ENCODE assay signal across 1 cellular context in the genomic region with DNA sequence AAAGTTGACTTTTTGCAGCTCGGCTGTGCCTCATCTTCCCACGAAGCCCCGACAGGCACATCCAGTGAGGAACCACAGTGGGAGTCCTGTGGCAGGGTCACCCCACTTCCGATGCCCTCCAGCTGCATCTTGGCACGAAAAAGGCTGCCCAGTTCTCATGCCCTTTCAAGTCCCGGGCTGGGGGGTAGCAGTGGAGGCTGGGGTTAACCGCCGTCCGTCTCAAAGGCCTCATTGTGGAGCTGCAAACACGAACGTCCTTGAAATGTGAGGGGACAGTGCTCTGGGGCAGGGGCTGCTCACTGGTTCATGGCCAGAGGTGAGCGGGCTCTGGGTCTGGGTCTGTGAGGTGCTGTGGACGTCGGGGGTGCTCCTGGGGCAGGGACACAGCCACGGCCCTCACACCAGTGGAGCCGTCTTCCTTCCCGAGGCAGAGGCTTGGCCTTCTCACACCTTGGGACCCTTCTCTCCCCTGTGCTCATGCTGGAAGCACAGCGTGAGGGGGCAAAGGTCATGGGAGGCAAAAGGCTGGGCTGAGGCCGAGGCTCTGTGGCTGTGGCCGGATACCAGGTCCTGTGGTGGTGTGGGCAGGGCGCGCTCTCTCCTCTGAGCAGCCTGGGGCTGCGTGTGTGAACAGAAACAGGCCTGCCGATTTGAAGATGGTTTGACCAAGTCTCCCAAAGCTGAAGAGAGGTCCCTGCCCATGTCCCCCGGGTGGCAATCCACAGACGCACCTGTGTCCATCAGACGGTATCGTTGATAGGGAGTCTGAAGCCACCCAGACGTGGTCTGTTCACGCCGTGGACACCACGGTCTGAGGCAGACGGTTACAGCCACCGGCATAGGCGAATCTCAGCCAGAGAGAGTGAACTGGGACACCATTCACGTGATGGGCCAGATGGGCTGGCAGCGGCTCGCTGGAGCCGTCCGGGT.
TF ChIP-seq lines count a peak whose summit lies in the region.

No MANE protein-coding gene starts in this region.

TF ChIP-seq in HepG2, 621 proteins besides CTCF, POLR2A, EP300 and RAD21 (continued from another document and continues in another):
- TF ChIP-seq, protein P1, sequence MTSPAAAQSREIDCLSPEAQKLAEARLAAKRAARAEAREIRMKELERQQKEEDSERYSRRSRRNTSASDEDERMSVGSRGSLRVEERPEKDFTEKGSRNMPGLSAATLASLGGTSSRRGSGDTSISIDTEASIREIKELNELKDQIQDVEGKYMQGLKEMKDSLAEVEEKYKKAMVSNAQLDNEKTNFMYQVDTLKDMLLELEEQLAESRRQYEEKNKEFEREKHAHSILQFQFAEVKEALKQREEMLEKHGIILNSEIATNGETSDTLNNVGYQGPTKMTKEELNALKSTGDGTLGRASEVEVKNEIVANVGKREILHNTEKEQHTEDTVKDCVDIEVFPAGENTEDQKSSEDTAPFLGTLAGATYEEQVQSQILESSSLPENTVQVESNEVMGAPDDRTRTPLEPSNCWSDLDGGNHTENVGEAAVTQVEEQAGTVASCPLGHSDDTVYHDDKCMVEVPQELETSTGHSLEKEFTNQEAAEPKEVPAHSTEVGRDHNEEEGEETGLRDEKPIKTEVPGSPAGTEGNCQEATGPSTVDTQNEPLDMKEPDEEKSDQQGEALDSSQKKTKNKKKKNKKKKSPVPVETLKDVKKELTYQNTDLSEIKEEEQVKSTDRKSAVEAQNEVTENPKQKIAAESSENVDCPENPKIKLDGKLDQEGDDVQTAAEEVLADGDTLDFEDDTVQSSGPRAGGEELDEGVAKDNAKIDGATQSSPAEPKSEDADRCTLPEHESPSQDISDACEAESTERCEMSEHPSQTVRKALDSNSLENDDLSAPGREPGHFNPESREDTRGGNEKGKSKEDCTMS (CRISPR knock-in tag; conservative IDR thresholded peaks at IDR 0.05) = no peak
- TF ChIP-seq ZNF143 (CRISPR knock-in tag; IDR thresholded peaks at IDR 0.05) (0 out of 2 replicates have a peak, but pooled peaks have one; percentile 49), NR2F1 (CRISPR knock-in tag; IDR thresholded peaks at IDR 0.05) (peak; percentile 89 to 96), PHF21A (CRISPR knock-in tag; IDR thresholded peaks at IDR 0.05) (peak; percentile 97), ZNF317 (CRISPR knock-in tag; IDR thresholded peaks at IDR 0.05) (peak; percentile 79; the same call in 1 of the 2 replicates), ZFAT (CRISPR knock-in tag; conservative IDR thresholded peaks at IDR 0.05) (peak; percentile 77), FIP1L1 (IDR thresholded peaks at IDR 0.05; ENCODE audit: borderline replicate concordance, insufficient read depth, low read depth, low read length) (no peak), ATRX (CRISPR knock-in tag; IDR thresholded peaks at IDR 0.05; ENCODE audit: borderline replicate concordance) (no peak; the same call in 1 of the 2 replicates), ZNF383 (CRISPR knock-in tag; IDR thresholded peaks at IDR 0.05; ENCODE audit: borderline replicate concordance) (0 out of 2 replicates have a peak, but pooled peaks have one; percentile 47), MED13 (CRISPR knock-in tag; IDR thresholded peaks at IDR 0.05) (peak; percentile 69; the same call in 1 of the 2 replicates), ZNF34 (CRISPR knock-in tag; IDR thresholded peaks at IDR 0.05; ENCODE audit: borderline replicate concordance) (peak; percentile 95), KLF15 (CRISPR knock-in tag; IDR thresholded peaks at IDR 0.05; ENCODE audit: borderline replicate concordance) (peak; percentile 91; the same call in 1 of the 2 replicates), ATF7-NPFF (CRISPR knock-in tag; IDR thresholded peaks at IDR 0.05; ENCODE audit: low read depth) (peak; percentile 91), GLI4 (CRISPR knock-in tag; IDR thresholded peaks at IDR 0.05; ENCODE audit: borderline replicate concordance) (peak; percentile 98), HIVEP1 (CRISPR knock-in tag; IDR thresholded peaks at IDR 0.05) (peak; percentile 89), ZNF614 (CRISPR knock-in tag; IDR thresholded peaks at IDR 0.05; ENCODE audit: borderline replicate concordance) (peak; percentile 74; the same call in 1 of the 2 replicates), ZNF550 (CRISPR knock-in tag; IDR thresholded peaks at IDR 0.05; ENCODE audit: borderline replicate concordance) (peak; percentile 33; the same call in 1 of the 2 replicates), AGO2 (optimal IDR thresholded peaks at IDR 0.05; ENCODE audit: low read depth, low read length) (peak; percentile 94), ZNF709 (CRISPR knock-in tag; IDR thresholded peaks at IDR 0.05) (no peak), ZNF20 (CRISPR knock-in tag; IDR thresholded peaks at IDR 0.05) (peak; percentile 90; the same call in 1 of the 2 replicates), HES4 (CRISPR knock-in tag; IDR thresholded peaks at IDR 0.05; ENCODE audit: borderline replicate concordance) (no peak), MED1 (CRISPR knock-in tag; IDR thresholded peaks at IDR 0.05) (peak; percentile 86), ZNF124 (CRISPR knock-in tag; IDR thresholded peaks at IDR 0.05) (peak; percentile 77; the same call in 1 of the 2 replicates), GATAD1 (CRISPR knock-in tag; IDR thresholded peaks at IDR 0.05) (peak; percentile 74), ZC3H13 (CRISPR knock-in tag; IDR thresholded peaks at IDR 0.05) (peak; percentile 78; the same call in 1 of the 2 replicates), ZZZ3 (CRISPR knock-in tag; IDR thresholded peaks at IDR 0.05; ENCODE audit: borderline replicate concordance) (peak; percentile 52; the same call in 1 of the 2 replicates), SP140L (CRISPR knock-in tag; IDR thresholded peaks at IDR 0.05; ENCODE audit: borderline replicate concordance) (no peak), ESRRA (CRISPR knock-in tag; IDR thresholded peaks at IDR 0.05; ENCODE audit: low read depth) (peak; percentile 97), ZMYM2 (CRISPR knock-in tag; IDR thresholded peaks at IDR 0.05) (peak; percentile 96), ASH2L (IDR thresholded peaks at IDR 0.05; ENCODE audit: insufficient read length, low read depth, low read length) (peak; percentile 82), ZNF24 (IDR thresholded peaks at IDR 0.05) (no peak)
- TF ChIP-seq, protein P2, sequence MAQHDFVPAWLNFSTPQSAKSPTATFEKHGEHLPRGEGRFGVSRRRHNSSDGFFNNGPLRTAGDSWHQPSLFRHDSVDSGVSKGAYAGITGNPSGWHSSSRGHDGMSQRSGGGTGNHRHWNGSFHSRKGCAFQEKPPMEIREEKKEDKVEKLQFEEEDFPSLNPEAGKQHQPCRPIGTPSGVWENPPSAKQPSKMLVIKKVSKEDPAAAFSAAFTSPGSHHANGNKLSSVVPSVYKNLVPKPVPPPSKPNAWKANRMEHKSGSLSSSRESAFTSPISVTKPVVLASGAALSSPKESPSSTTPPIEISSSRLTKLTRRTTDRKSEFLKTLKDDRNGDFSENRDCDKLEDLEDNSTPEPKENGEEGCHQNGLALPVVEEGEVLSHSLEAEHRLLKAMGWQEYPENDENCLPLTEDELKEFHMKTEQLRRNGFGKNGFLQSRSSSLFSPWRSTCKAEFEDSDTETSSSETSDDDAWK (CRISPR knock-in tag; IDR thresholded peaks at IDR 0.05) = no peak
- TF ChIP-seq, protein P3, sequence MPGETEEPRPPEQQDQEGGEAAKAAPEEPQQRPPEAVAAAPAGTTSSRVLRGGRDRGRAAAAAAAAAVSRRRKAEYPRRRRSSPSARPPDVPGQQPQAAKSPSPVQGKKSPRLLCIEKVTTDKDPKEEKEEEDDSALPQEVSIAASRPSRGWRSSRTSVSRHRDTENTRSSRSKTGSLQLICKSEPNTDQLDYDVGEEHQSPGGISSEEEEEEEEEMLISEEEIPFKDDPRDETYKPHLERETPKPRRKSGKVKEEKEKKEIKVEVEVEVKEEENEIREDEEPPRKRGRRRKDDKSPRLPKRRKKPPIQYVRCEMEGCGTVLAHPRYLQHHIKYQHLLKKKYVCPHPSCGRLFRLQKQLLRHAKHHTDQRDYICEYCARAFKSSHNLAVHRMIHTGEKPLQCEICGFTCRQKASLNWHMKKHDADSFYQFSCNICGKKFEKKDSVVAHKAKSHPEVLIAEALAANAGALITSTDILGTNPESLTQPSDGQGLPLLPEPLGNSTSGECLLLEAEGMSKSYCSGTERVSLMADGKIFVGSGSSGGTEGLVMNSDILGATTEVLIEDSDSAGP (CRISPR knock-in tag; IDR thresholded peaks at IDR 0.05; ENCODE audit: borderline replicate concordance) = peak; percentile 95
- TF ChIP-seq, protein P4, sequence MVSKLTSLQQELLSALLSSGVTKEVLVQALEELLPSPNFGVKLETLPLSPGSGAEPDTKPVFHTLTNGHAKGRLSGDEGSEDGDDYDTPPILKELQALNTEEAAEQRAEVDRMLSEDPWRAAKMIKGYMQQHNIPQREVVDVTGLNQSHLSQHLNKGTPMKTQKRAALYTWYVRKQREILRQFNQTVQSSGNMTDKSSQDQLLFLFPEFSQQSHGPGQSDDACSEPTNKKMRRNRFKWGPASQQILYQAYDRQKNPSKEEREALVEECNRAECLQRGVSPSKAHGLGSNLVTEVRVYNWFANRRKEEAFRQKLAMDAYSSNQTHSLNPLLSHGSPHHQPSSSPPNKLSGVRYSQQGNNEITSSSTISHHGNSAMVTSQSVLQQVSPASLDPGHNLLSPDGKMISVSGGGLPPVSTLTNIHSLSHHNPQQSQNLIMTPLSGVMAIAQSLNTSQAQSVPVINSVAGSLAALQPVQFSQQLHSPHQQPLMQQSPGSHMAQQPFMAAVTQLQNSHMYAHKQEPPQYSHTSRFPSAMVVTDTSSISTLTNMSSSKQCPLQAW (CRISPR knock-in tag; IDR thresholded peaks at IDR 0.05) = peak; percentile 12; the same call in 1 of the 2 replicates
- TF ChIP-seq, protein P5, sequence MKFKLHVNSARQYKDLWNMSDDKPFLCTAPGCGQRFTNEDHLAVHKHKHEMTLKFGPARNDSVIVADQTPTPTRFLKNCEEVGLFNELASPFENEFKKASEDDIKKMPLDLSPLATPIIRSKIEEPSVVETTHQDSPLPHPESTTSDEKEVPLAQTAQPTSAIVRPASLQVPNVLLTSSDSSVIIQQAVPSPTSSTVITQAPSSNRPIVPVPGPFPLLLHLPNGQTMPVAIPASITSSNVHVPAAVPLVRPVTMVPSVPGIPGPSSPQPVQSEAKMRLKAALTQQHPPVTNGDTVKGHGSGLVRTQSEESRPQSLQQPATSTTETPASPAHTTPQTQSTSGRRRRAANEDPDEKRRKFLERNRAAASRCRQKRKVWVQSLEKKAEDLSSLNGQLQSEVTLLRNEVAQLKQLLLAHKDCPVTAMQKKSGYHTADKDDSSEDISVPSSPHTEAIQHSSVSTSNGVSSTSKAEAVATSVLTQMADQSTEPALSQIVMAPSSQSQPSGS (CRISPR knock-in tag; IDR thresholded peaks at IDR 0.05) = 0 out of 2 replicates have a peak, but pooled peaks have one; percentile 20
- TF ChIP-seq, protein P6, sequence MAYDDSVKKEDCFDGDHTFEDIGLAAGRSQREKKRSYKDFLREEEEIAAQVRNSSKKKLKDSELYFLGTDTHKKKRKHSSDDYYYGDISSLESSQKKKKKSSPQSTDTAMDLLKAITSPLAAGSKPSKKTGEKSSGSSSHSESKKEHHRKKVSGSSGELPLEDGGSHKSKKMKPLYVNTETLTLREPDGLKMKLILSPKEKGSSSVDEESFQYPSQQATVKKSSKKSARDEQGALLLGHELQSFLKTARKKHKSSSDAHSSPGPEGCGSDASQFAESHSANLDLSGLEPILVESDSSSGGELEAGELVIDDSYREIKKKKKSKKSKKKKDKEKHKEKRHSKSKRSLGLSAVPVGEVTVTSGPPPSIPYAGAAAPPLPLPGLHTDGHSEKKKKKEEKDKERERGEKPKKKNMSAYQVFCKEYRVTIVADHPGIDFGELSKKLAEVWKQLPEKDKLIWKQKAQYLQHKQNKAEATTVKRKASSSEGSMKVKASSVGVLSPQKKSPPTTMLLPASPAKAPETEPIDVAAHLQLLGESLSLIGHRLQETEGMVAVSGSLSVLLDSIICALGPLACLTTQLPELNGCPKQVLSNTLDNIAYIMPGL (CRISPR knock-in tag; IDR thresholded peaks at IDR 0.05; ENCODE audit: borderline replicate concordance in 1 of 2, low read depth in 1 of 2) = peak; percentile 39 to 63; a peak in 3 of 4 replicates
- TF ChIP-seq, protein P7, sequence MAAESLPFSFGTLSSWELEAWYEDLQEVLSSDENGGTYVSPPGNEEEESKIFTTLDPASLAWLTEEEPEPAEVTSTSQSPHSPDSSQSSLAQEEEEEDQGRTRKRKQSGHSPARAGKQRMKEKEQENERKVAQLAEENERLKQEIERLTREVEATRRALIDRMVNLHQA (CRISPR knock-in tag; IDR thresholded peaks at IDR 0.05) = no peak
- TF ChIP-seq, protein P8, sequence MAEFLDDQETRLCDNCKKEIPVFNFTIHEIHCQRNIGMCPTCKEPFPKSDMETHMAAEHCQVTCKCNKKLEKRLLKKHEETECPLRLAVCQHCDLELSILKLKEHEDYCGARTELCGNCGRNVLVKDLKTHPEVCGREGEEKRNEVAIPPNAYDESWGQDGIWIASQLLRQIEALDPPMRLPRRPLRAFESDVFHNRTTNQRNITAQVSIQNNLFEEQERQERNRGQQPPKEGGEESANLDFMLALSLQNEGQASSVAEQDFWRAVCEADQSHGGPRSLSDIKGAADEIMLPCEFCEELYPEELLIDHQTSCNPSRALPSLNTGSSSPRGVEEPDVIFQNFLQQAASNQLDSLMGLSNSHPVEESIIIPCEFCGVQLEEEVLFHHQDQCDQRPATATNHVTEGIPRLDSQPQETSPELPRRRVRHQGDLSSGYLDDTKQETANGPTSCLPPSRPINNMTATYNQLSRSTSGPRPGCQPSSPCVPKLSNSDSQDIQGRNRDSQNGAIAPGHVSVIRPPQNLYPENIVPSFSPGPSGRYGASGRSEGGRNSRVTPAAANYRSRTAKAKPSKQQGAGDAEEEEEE (CRISPR knock-in tag; IDR thresholded peaks at IDR 0.05; ENCODE audit: borderline replicate concordance) = no peak
- TF ChIP-seq, protein P9, sequence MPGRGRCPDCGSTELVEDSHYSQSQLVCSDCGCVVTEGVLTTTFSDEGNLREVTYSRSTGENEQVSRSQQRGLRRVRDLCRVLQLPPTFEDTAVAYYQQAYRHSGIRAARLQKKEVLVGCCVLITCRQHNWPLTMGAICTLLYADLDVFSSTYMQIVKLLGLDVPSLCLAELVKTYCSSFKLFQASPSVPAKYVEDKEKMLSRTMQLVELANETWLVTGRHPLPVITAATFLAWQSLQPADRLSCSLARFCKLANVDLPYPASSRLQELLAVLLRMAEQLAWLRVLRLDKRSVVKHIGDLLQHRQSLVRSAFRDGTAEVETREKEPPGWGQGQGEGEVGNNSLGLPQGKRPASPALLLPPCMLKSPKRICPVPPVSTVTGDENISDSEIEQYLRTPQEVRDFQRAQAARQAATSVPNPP (CRISPR knock-in tag; IDR thresholded peaks at IDR 0.05) = peak; percentile 36; the same call in 1 of the 2 replicates
- TF ChIP-seq, protein P10, sequence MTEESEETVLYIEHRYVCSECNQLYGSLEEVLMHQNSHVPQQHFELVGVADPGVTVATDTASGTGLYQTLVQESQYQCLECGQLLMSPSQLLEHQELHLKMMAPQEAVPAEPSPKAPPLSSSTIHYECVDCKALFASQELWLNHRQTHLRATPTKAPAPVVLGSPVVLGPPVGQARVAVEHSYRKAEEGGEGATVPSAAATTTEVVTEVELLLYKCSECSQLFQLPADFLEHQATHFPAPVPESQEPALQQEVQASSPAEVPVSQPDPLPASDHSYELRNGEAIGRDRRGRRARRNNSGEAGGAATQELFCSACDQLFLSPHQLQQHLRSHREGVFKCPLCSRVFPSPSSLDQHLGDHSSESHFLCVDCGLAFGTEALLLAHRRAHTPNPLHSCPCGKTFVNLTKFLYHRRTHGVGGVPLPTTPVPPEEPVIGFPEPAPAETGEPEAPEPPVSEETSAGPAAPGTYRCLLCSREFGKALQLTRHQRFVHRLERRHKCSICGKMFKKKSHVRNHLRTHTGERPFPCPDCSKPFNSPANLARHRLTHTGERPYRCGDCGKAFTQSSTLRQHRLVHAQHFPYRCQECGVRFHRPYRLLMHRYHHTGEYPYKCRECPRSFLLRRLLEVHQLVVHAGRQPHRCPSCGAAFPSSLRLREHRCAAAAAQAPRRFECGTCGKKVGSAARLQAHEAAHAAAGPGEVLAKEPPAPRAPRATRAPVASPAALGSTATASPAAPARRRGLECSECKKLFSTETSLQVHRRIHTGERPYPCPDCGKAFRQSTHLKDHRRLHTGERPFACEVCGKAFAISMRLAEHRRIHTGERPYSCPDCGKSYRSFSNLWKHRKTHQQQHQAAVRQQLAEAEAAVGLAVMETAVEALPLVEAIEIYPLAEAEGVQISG (CRISPR knock-in tag; IDR thresholded peaks at IDR 0.05) = peak; percentile 89
